8 cellular contexts compared by ENCODE assay signal in genomic region chr3:127588675-127589577, GRCh38. TPM values are rescaled to one million over a fixed set of nuclear protein-coding genes. Genes with fewer than 3 reads are reported as not detected.
DNase-seq lines count a peak whose midpoint lies in the region; FAIRE-seq and TF ChIP-seq lines count a peak whose summit lies in the region.

No MANE protein-coding gene starts in this region.

- FAIRE-seq in RCC 7860 (lab: Jason Lieb, UNC): peak; percentile 23

- peak overlapping the region; percentile 84 to 92 for H3K27ac ChIP-seq in coronary artery

- TF ChIP-seq CTCF in coronary artery (IDR thresholded peaks at IDR 0.05): no peak

- H3K4me3 ChIP-seq in coronary artery: peak overlapping the region; percentile 95

- DNase-seq in NCI-H146 (lab: John Stamatoyannopoulos, UW): peak; percentile 27
- no peak for DNase-seq in NCI-H146 treated with DMSO at 0.1 percent for 48 hours (lab: John Stamatoyannopoulos, UW; ENCODE audit: unreplicated experiment)
- DNase-seq in RCC 7860 (ENCODE audit: low spot score): peak; percentile 80
- DNase-seq in coronary artery (ENCODE audit: low spot score): no peak
- DNase-seq in myocyte (ENCODE audit: low read depth): peak; percentile 41
- no peak for DNase-seq in globus pallidus (ENCODE audit: low spot score)
- no peak for DNase-seq in OCI-M2 (lab: John Stamatoyannopoulos, UW; ENCODE audit: unreplicated experiment)
- DNase-seq in NCI-H510A treated with DMSO at 0.1 percent for 48 hours (lab: John Stamatoyannopoulos, UW): no peak

RNA-seq across cellular contexts. Expression of gene TPRA1, which starts 1.6 kb away (rescaled TPM):
- total RNA-seq in myocyte: 41.6 and 49.1 TPM in 2 replicates
- 41.6 TPM for polyA plus RNA-seq in myocyte (2012)

RNA-seq across cellular contexts. Expression of gene MCM2, which starts 9.3 kb away (rescaled TPM):
- 14.8 and 14.9 TPM in 2 replicates for total RNA-seq in myocyte
- 8.8 TPM for polyA plus RNA-seq in myocyte (2012)

RNA-seq across cellular contexts. Expression of gene PODXL2, which starts 40.1 kb away (rescaled TPM):
- total RNA-seq in myocyte: 4.8 and 5.5 TPM in 2 replicates
- polyA plus RNA-seq in myocyte (2012): 2.9 TPM

Comparison
In these comparisons a context has a peak if more than half of its experiments do, and no peak if none do; other contexts are left out.
1. DNase-seq: peak in NCI-H146 (single experiment), RCC 7860 (single experiment) and myocyte (single experiment); none in NCI-H146 treated with DMSO at 0.1 percent for 48 hours (single experiment), coronary artery (single experiment), globus pallidus (single experiment), OCI-M2 (single experiment) and NCI-H510A treated with DMSO at 0.1 percent for 48 hours (single experiment).